ENCODE assay signal across 8 cellular contexts in the genomic region with DNA sequence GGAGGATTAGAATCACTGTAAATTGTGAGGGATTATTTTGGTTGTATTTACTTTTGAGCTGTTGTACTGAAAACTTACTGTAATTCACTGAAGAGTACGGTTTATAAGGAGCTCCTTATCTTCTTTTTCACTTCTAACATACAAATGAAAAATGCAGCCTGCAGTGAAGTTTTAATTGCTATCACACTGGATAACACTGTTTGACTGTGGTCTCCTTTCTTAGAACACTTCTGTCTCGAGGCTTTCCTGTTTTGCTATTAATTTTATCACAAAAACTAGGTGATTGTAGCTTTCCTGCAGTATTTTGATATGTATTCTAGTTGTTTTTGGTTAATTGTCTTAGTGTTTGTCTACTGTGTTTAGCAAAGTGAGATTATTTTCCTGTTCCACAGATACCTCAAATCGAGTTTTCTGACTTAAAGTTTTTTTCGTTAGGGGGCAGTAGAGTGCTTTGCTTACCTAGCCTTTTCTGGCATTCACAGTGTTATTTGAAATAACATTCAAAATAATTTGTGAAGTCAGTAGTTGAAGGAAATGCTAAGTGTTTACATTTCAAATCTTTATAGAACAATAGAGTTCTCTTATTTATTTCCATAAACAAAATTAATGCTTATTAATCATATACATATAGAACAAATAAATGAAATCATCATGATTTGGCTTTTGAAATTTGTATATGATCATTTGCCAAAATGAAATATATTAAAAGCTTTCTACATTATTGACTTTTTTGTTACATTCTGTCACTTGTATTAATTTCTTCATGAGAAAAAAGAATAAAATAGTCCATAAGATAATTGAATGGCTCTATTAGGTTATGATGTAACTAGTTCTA. TPM values are rescaled to one million over a fixed set of nuclear protein-coding genes. Genes with fewer than 3 reads are reported as not detected.
A peak's percentile ranks its signal among the peaks of the same experiment; 100 is the strongest.
DNase-seq lines count a peak whose midpoint lies in the region; ATAC-seq and TF ChIP-seq lines count a peak whose summit lies in the region.

No MANE protein-coding gene starts in this region.

- TF ChIP-seq CTCF in DOHH2 (IDR thresholded peaks at IDR 0.05; ENCODE audit: low read depth, low read length, poor library complexity, severe bottlenecking) = peak; percentile 74
- peak; percentile 70 for TF ChIP-seq CTCF in HEK293 (tag by site-specific recombination; IDR thresholded peaks at IDR 0.05)
- peak; percentile 81 for TF ChIP-seq CTCF in hepatocyte (IDR thresholded peaks at IDR 0.05; ENCODE audit: poor library complexity)

- CTCF ChIA-PET in HEK293 (lab: Yijun Ruan, JAX) = interaction anchor here (0.5 to 1.6 kb wide), 30 partner anchors 8 to 1955 kb away, joined by 3 to 8 read pairs (median 3); no protein-coding TSS in a partner anchor

- no peaks in the 10 kb centered on the region for H3F3A ChIP-seq in DOHH2 (ENCODE audit: control insufficient read depth, insufficient read depth)

- H3K27me3 Mint-ChIP-seq in stimulated activated naive B cell treated with anti-CD40 and anti-IgM and Interleukin-4, amounts not matched to agents 10 μg/mL and 1 μg/mL and 100 μg/mL, for 72 hours = no peaks in the 10 kb centered on the region

- no peak overlapping the region for H2AFZ ChIP-seq in hepatocyte

- DNase-seq in NCI-H2171 treated with DMSO at 0.1 percent for 48 hours (lab: John Stamatoyannopoulos, UW) = peak; percentile 48
- peak; percentile 33 for DNase-seq in amniotic stem cell (lab: John Stamatoyannopoulos, UW)
- peak; percentile 77 for DNase-seq in hepatocyte (ENCODE audit: low spot score)
- no peak for DNase-seq in stimulated activated naive B cell treated with anti-CD40 and anti-IgM and Interleukin-4, amounts not matched to agents 10 μg/mL and 1 μg/mL and 100 μg/mL, for 72 hours
- no peak for DNase-seq in HK-2 (ENCODE audit: unreplicated experiment)

- H3K36me3 ChIP-seq in DOHH2 (ENCODE audit: control insufficient read depth, low read length) (no peaks in the 10 kb centered on the region; the same call in 1 of the 2 replicates), HEK293 (ENCODE audit: control insufficient read depth in 2 of 2, insufficient read depth in 1 of 2, low read length in 2 of 2) (no peaks in the 10 kb centered on the region), hepatocyte (replicated peaks; ENCODE audit: insufficient read depth, low read depth) (no peaks in the 10 kb centered on the region)

- POLR2A ChIA-PET in HEK293 (lab: Yijun Ruan, JAX) = no interaction called here

- no peak overlapping the region for H3K27ac ChIP-seq in DOHH2 (ENCODE audit: low read depth, low read length)
- H3K27ac ChIP-seq in HEK293 (ENCODE audit: extremely low read depth, low read depth, low read length) = no peak overlapping the region
- no peak overlapping the region for H3K27ac ChIP-seq in hepatocyte

- no peak overlapping the region for H3K4me2 ChIP-seq in DOHH2 (ENCODE audit: low read length)
- peak overlapping the region; percentile 35 for H3K4me2 ChIP-seq in hepatocyte

- no peaks in the 10 kb centered on the region for H3K4me1 ChIP-seq in DOHH2 (ENCODE audit: control insufficient read depth, low read length)
- no peaks in the 10 kb centered on the region for H3K4me1 ChIP-seq in HEK293 (ENCODE audit: control insufficient read depth, insufficient read depth, low read length)
- no peaks in the 10 kb centered on the region for H3K4me1 ChIP-seq in hepatocyte (ENCODE audit: insufficient read depth)

- ATAC-seq in stimulated activated naive B cell treated with anti-CD40 and anti-IgM and Interleukin-4, amounts not matched to agents 10 μg/mL and 1 μg/mL and 100 μg/mL, for 72 hours (replicated peaks) = no peak
- no peak for ATAC-seq in HG02938 (IDR thresholded peaks at IDR 0.05; ENCODE audit: unreplicated experiment)

- H3K27me3 ChIP-seq in DOHH2 (ENCODE audit: control insufficient read depth, low read length) (no peaks in the 10 kb centered on the region), hepatocyte (no peaks in the 10 kb centered on the region)

- no peaks in the 10 kb centered on the region for H3K79me2 ChIP-seq in DOHH2 (ENCODE audit: control insufficient read depth, low read length)
- peaks cover 3% of the 10 kb centered on the region for H3K79me2 ChIP-seq in hepatocyte

- no peaks in the 10 kb centered on the region for H4K20me1 ChIP-seq in DOHH2 (ENCODE audit: control insufficient read depth, insufficient read depth, low read depth, low read length)
- H4K20me1 ChIP-seq in hepatocyte (ENCODE audit: insufficient read depth, poor library complexity, severe bottlenecking) = no peaks in the 10 kb centered on the region

- H3K4me3 ChIP-seq in DOHH2 (ENCODE audit: low read length) (no peak overlapping the region), HEK293 (ENCODE audit: low read depth, low read length) (no peak overlapping the region), hepatocyte (no peak overlapping the region)

- peaks cover 2 to 8% of the 10 kb centered on the region in 2 donors for H3K36me3 Mint-ChIP-seq in stimulated activated naive B cell treated with anti-CD40 and anti-IgM and Interleukin-4, amounts not matched to agents 10 μg/mL and 1 μg/mL and 100 μg/mL, for 72 hours

- no peaks in the 10 kb centered on the region for H3K9me3 ChIP-seq in DOHH2 (ENCODE audit: control insufficient read depth, insufficient read depth, low read length)
- no peaks in the 10 kb centered on the region for H3K9me3 ChIP-seq in HEK293 (ENCODE audit: control insufficient read depth, insufficient read depth, low read depth, low read length)
- no peaks in the 10 kb centered on the region for H3K9me3 ChIP-seq in hepatocyte (ENCODE audit: low read depth)

- 5% methylated on average over 4 of the region's 4 CpGs for WGBS in hepatocyte (ENCODE audit: low lambda C conversion rate, missing lambda C conversion rate)

- no peaks in the 10 kb centered on the region for H3K9me2 ChIP-seq in DOHH2 (replicated peaks; ENCODE audit: control insufficient read depth, low read length)
- H3K9me2 ChIP-seq in hepatocyte (replicated peaks; ENCODE audit: insufficient read depth) = no peaks in the 10 kb centered on the region

- H3K9me3 Mint-ChIP-seq in stimulated activated naive B cell treated with anti-CD40 and anti-IgM and Interleukin-4, amounts not matched to agents 10 μg/mL and 1 μg/mL and 100 μg/mL, for 72 hours = no peaks in the 10 kb centered on the region

- peak overlapping the region; percentile 16 for H3K27ac Mint-ChIP-seq in stimulated activated naive B cell treated with anti-CD40 and anti-IgM and Interleukin-4, amounts not matched to agents 10 μg/mL and 1 μg/mL and 100 μg/mL, for 72 hours

- no peak overlapping the region for H3K4me3 Mint-ChIP-seq in stimulated activated naive B cell treated with anti-CD40 and anti-IgM and Interleukin-4, amounts not matched to agents 10 μg/mL and 1 μg/mL and 100 μg/mL, for 72 hours

- H3K4me1 Mint-ChIP-seq in stimulated activated naive B cell treated with anti-CD40 and anti-IgM and Interleukin-4, amounts not matched to agents 10 μg/mL and 1 μg/mL and 100 μg/mL, for 72 hours = peaks cover 3 to 18% of the 10 kb centered on the region in 2 donors

TF ChIP-seq in HEK293, 187 proteins besides CTCF, POLR2A, EP300 and RAD21 (continues in another document):
- no peak for TF ChIP-seq ZSCAN30 (tag by site-specific recombination; IDR thresholded peaks at IDR 0.05)
- TF ChIP-seq, protein P1, sequence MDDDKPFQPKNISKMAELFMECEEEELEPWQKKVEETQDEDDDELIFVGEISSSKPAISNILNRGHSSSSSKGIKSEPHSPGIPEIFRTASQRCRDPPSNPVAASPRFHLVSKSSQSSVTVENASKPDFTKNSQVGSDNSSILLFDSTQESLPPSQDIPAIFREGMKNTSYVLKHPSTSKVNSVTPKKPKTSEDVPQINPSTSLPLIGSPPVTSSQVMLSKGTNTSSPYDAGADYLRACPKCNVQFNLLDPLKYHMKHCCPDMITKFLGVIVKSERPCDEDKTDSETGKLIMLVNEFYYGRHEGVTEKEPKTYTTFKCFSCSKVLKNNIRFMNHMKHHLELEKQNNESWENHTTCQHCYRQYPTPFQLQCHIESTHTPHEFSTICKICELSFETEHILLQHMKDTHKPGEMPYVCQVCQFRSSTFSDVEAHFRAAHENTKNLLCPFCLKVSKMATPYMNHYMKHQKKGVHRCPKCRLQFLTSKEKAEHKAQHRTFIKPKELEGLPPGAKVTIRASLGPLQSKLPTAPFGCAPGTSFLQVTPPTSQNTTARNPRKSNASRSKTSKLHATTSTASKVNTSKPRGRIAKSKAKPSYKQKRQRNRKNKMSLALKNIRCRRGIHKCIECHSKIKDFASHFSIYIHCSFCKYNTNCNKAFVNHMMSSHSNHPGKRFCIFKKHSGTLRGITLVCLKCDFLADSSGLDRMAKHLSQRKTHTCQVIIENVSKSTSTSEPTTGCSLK (tag by site-specific recombination; IDR thresholded peaks at IDR 0.05) = no peak
- no peak for TF ChIP-seq YY1 (tag by site-specific recombination; IDR thresholded peaks at IDR 0.05)
- no peak for TF ChIP-seq AEBP2 (tag by site-specific recombination; IDR thresholded peaks at IDR 0.05; ENCODE audit: borderline replicate concordance)
- TF ChIP-seq PRDM6 (tag by site-specific recombination; IDR thresholded peaks at IDR 0.05) = 0 out of 2 replicates have a peak, but pooled peaks have one; percentile 8

RNA-seq across cellular contexts. Expression of gene COMMD10, which starts 52.9 kb away (rescaled TPM):
- 52.2 and 62.6 TPM in 2 replicates for total RNA-seq in hepatocyte
- 37.6 and 37.7 TPM in 2 replicates for polyA plus RNA-seq in hepatocyte

Comparison
In these comparisons a context has a peak if more than half of its experiments do, and no peak if none do; other contexts are left out.
1. DNase-seq: peak in NCI-H2171 treated with DMSO at 0.1 percent for 48 hours (single experiment), amniotic stem cell (single experiment) and hepatocyte (single experiment); none in stimulated activated naive B cell treated with anti-CD40 and anti-IgM and Interleukin-4, amounts not matched to agents 10 μg/mL and 1 μg/mL and 100 μg/mL, for 72 hours (single experiment) and HK-2 (single experiment).
2. Peak in every context shown above with its lines, with median percentiles within 50 percentile points of each other: CTCF ChIP-seq.